ENCODE assay signal across 15 cellular contexts in the genomic region with DNA sequence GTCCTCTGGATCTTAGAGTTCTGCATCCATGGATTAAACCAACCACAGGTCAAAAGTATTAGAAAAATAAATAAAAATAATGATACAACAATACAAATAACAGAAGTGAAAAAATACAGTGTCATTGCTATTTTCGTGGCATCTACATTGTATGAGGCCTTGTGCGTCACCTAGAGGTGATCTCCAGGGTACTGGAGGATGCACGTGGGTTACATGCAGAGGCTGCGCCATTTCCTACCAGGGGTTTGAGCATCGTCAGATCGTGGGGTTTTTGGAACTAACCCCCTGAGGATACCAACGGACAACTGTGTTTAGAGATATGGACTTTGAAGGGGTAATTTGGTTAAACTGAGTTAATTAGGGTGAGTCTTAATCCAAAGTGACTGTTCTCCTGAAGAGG.
"Had no signal": no experiment of that assay in that cellular context is flagged by ENCODE, and none has a peak within 500 bp of the region (broad histone marks: within the 10 kb centered on the region; RNA-seq: fewer than 3 reads in every experiment).

No MANE protein-coding gene starts in this region.

- H3K4me3 Mint-ChIP-seq: mesothelial cell of epicardium, natural killer cell, neural crest cell had no signal

- H3K9me3 ChIP-seq: gastrocnemius medialis, heart right ventricle, ovary had no signal

- H3K27me3 ChIP-seq: ovary had no signal

- H3K27ac Mint-ChIP-seq: mesothelial cell of epicardium, natural killer cell, progenitor cell of endocrine pancreas had no signal

- H3K4me1 ChIP-seq: heart right ventricle had no signal

- H3K4me3 ChIP-seq: gastrocnemius medialis, heart right ventricle, ovary had no signal

- H3K4me1 Mint-ChIP-seq: mesothelial cell of epicardium, neural crest cell had no signal

- ATAC-seq: esophagus mucosa, gastrocnemius medialis, heart right ventricle, natural killer cell, right cardiac atrium had no signal

- DNase-seq: effector memory CD4-positive, alpha-beta T cell; gastrocnemius medialis; heart right ventricle; islet precursor cell; natural killer cell; ovary; right cardiac atrium; small intestine; stimulated activated CD4-positive, alpha-beta T cell treated with anti-CD3 and anti-CD28 coated beads, Interleukin-2, amount 100 ng/mL, for 48 hours; stimulated activated naive CD4-positive, alpha-beta T cell treated with Interleukin-2 at 50 U/mL for 16 hours; trophoblast cell had no signal

- H3K36me3 Mint-ChIP-seq: mesothelial cell of epicardium, natural killer cell had no signal

- H3K27ac ChIP-seq: gastrocnemius medialis, heart right ventricle, ovary had no signal

- H3K9me3 Mint-ChIP-seq: mesothelial cell of epicardium, natural killer cell, neural crest cell had no signal

- H3K36me3 ChIP-seq: gastrocnemius medialis, heart right ventricle, ovary had no signal
